ENCODE assay signal across 17 cellular contexts in the genomic region with DNA sequence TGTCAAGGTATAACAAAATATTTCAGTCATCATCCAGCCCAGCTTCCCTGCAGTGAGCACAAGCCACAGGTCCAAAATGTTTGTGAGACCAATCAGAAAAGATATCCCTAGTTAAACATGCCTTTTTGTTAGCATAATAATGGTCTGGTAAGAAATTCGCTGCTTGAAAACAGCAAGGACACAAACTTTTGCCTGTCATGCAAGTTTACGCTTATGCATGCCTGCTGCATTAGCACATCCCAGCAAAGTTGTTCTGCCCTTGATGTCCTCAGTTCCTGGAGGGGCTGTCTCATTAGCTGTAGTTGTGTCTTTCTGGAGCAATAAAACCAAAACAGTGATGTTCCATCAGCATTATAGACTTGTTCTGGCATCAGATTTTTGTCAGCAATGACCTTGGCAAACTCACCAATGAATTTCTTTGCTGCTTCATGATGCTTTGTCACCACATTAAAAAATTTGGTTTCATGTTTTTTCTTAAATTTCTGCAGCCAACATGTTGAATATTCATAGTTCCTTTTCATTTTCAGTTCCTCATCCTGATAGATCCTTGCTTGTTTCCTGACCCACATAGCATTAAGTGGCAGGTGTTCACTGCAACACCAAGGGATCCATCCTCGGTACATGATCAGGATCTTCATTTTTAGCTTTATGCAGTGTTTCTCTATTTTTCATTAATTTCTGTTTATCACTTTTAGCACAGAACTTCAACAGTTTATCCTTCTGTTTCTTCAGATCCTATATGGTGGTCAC.
DNase-seq lines count a peak whose midpoint lies in the region; ATAC-seq and TF ChIP-seq lines count a peak whose summit lies in the region.
"Had no signal": no experiment of that assay in that cellular context is flagged by ENCODE, and none has a peak within 500 bp of the region (broad histone marks: within the 10 kb centered on the region; RNA-seq: fewer than 3 reads in every experiment).

No MANE protein-coding gene starts in this region.

- peaks cover 89 to 96% (median 96%) of the 10 kb centered on the region in 3 donors for H3K4me1 Mint-ChIP-seq in T-cell
- peaks cover 26% of the 10 kb centered on the region; the same call in 1 of the 2 replicates for H3K4me1 Mint-ChIP-seq in HFFc6 (ENCODE audit: low read depth)

- ATAC-seq in T-cell (replicated peaks in 1 of 4): no peak
- ATAC-seq: activated T-helper 17 cell treated with anti-CD3 and anti-CD28 coated beads, Interleukin-2, amount 50 U/mL, for 72 hours had no signal

- H3K27ac Mint-ChIP-seq in T-cell (peak overlapping the region; percentile 98), HFFc6 (no peak overlapping the region)
- H3K27ac Mint-ChIP-seq: T-helper 1 cell treated with Interleukin-12 subunit alpha and Interleukin-12 subunit beta and Interleukin-4 antibody, amounts not matched to agents 30 μg/mL and 1 μg/mL, for 36 hours had no signal

- CTCF ChIA-PET in T-cell (lab: Charles Lee): interaction anchor here in 1 of 2 donors (1.1 to 1.3 kb wide), 2 partner anchors 27 to 109 kb away, joined by 4 read pairs; no protein-coding TSS in a partner anchor

- peak; percentile 27 for DNase-seq in CD1c-positive myeloid dendritic cell (ENCODE audit: extremely low spot score)
- DNase-seq in GM13976 (ENCODE audit: low spot score): peak; percentile 9
- DNase-seq in T-cell: no peak
- DNase-seq in iPS-NIHi11 (ENCODE audit: low spot score): peak; percentile 46
- no peak for DNase-seq in DMS 273 treated with DMSO at 0.1 percent for 48 hours (lab: John Stamatoyannopoulos, UW)
- no peak for DNase-seq in HFFc6
- DNase-seq in pons (ENCODE audit: low spot score): no peak
- no peak for DNase-seq in activated T-cell treated with anti-CD3 and anti-CD28 coated beads, Interleukin-2, amount 50 U/mL, for 1 hour
- DNase-seq: activated CD4-positive, CD25-positive, alpha-beta regulatory T cell; GOT3; KBM-7; NCI-H1092 treated with DMSO at 0.1 percent for 48 hours; NCI-H524; nephron progenitor cell; Right ventricle myocardium superior had no signal

- in situ Hi-C loops in GM13976 (cut with MboI; ENCODE audit: low sequenced_read_pairs, unreplicated experiment): no loop called here

- TF ChIP-seq CTCF in GM13976 (IDR thresholded peaks at IDR 0.05; ENCODE audit: borderline replicate concordance, control extremely low read depth, extremely low read depth, insufficient read depth, missing control alignments): no peak
- TF ChIP-seq CTCF in HFFc6 (IDR thresholded peaks at IDR 0.05): no peak

- H3K36me3 Mint-ChIP-seq in T-cell (peaks cover 40% of the 10 kb centered on the region), HFFc6 (ENCODE audit: low read depth) (peaks cover 25% of the 10 kb centered on the region)

- H3K4me3 Mint-ChIP-seq in T-cell: peak overlapping the region in 1 of 3 donors; percentile 33
- H3K4me3 Mint-ChIP-seq in HFFc6: no peak overlapping the region
- H3K4me3 Mint-ChIP-seq: nephron progenitor cell; T-helper 1 cell treated with Interleukin-12 subunit alpha and Interleukin-12 subunit beta and Interleukin-4 antibody, amounts not matched to agents 30 μg/mL and 1 μg/mL, for 36 hours had no signal

- POLR2A ChIA-PET in T-cell (lab: Charles Lee): interaction anchor here (0.6 to 0.8 kb wide), 3 partner anchors 44 to 180 kb away, joined by 3 to 4 read pairs (median 3); no protein-coding TSS in a partner anchor

- no peaks in the 10 kb centered on the region for H3K9me3 Mint-ChIP-seq in T-cell
- H3K9me3 Mint-ChIP-seq in HFFc6: no peaks in the 10 kb centered on the region
- H3K9me3 Mint-ChIP-seq: activated T-helper 17 cell treated with anti-CD3 and anti-CD28 coated beads, Interleukin-2, amount 50 U/mL, for 72 hours; nephron progenitor cell; T-helper 1 cell treated with Interleukin-12 subunit alpha and Interleukin-12 subunit beta and Interleukin-4 antibody, amounts not matched to agents 30 μg/mL and 1 μg/mL, for 36 hours had no signal

- H3K27me3 Mint-ChIP-seq in T-cell: no peaks in the 10 kb centered on the region
- peaks cover 4% of the 10 kb centered on the region for H3K27me3 Mint-ChIP-seq in HFFc6 (ENCODE audit: insufficient read depth)
- H3K27me3 Mint-ChIP-seq: activated T-helper 17 cell treated with anti-CD3 and anti-CD28 coated beads, Interleukin-2, amount 50 U/mL, for 72 hours had no signal

Comparison
In these comparisons a context has a peak if more than half of its experiments do, and no peak if none do; other contexts are left out.
1. DNase-seq: peak in CD1c-positive myeloid dendritic cell (single experiment), GM13976 (single experiment) and iPS-NIHi11 (single experiment); none in T-cell (0 of 34), DMS 273 treated with DMSO at 0.1 percent for 48 hours (single experiment), HFFc6 (single experiment), pons (single experiment) and activated T-cell treated with anti-CD3 and anti-CD28 coated beads, Interleukin-2, amount 50 U/mL, for 1 hour (single experiment).